Comparison of ENCODE assay signal across 17 cellular contexts in genomic region chr6:9456241-9456658, GRCh38.
DNase-seq lines count a peak whose midpoint lies in the region; FAIRE-seq and TF ChIP-seq lines count a peak whose summit lies in the region.
"Had no signal": no experiment of that assay in that cellular context is flagged by ENCODE, and none has a peak within 500 bp of the region (broad histone marks: within the 10 kb centered on the region; RNA-seq: fewer than 3 reads in every experiment).

No MANE protein-coding gene starts in this region.

- H3K4me1 ChIP-seq in H1 (replicated peaks in 1 of 4; ENCODE audit: control insufficient read depth in 3 of 4, insufficient read depth in 4 of 4, low read length in 3 of 4) (peaks cover 3 to 14% (median 12%) of the 10 kb centered on the region in 4 experiments; a peak in 5 of 7 replicates), neuron (ENCODE audit: insufficient read depth, low read length) (peaks cover 22% of the 10 kb centered on the region), uterus (no peaks in the 10 kb centered on the region)
- H3K4me1 ChIP-seq: ascending aorta, psoas muscle had no signal

- no peak overlapping the region for H3K56ac ChIP-seq in H1 (replicated peaks; ENCODE audit: insufficient read length, low read depth, low read length)

- POLR2A ChIA-PET in H1 (lab: Charles Lee; ENCODE audit: partially characterized antibody) = no interaction called here

- no peak overlapping the region for H2BK120ac ChIP-seq in H1 (replicated peaks; ENCODE audit: low read depth, low read length)

- H2AK5ac ChIP-seq in H1 (ENCODE audit: low read depth, low read length) = no peak overlapping the region

- TF ChIP-seq RAD21 in H1 (IDR thresholded peaks at IDR 0.05 in 1 of 2, conservative IDR thresholded peaks at IDR 0.05 in 1 of 2; ENCODE audit: low read depth in 2 of 2, low read length in 2 of 2) = no peak

- 32% methylated on average over 4 of the region's 4 CpGs; no CpG with 5 or more reads in 1 of the 2 experiments for WGBS in H1 (ENCODE audit: extremely low coverage in 1 of 2, insufficient coverage in 1 of 2, insufficient read length in 1 of 2, insufficient replicate concordance in 2 of 2, low coverage in 1 of 2, low lambda C conversion rate in 2 of 2, missing lambda C conversion rate in 1 of 2), 2 experiments

- H3K9me3 ChIP-seq in H1 (ENCODE audit: insufficient read depth in 2 of 2, low read depth in 1 of 2, low read length in 1 of 2) = peaks cover 0 to under 1% of the 10 kb centered on the region in 2 experiments; a peak in 1 of 4 replicates
- peaks cover 2% of the 10 kb centered on the region for H3K9me3 ChIP-seq in neuron (ENCODE audit: low read length)
- H3K9me3 ChIP-seq in uterus = no peaks in the 10 kb centered on the region
- H3K9me3 ChIP-seq: ascending aorta, psoas muscle had no signal

- TF ChIP-seq CTCF in H1 (IDR thresholded peaks at IDR 0.05; ENCODE audit: control extremely low read depth in 1 of 3, insufficient read depth in 1 of 3, low read depth in 1 of 3, low read length in 3 of 3) (no peak), uterus (IDR thresholded peaks at IDR 0.05) (no peak)

- no peak overlapping the region for H3K4ac ChIP-seq in H1 (replicated peaks; ENCODE audit: insufficient read length, low read depth, low read length)

- H4K8ac ChIP-seq in H1 (ENCODE audit: extremely low read depth, insufficient read depth, low read length) = no peak overlapping the region

- no peaks in the 10 kb centered on the region for H3K23me2 ChIP-seq in H1 (ENCODE audit: low read depth, low read length)

- no peak overlapping the region for H3K9ac ChIP-seq in H1 (replicated peaks in 1 of 4; ENCODE audit: extremely low read depth in 1 of 4, low read depth in 3 of 4, low read length in 3 of 4)

- H2BK15ac ChIP-seq in H1 (ENCODE audit: low read length) = no peak overlapping the region

- H3K79me1 ChIP-seq in H1 (ENCODE audit: low read depth, low read length) = no peaks in the 10 kb centered on the region

- no peak for TF ChIP-seq EP300 in H1 (IDR thresholded peaks at IDR 0.05; ENCODE audit: borderline replicate concordance in 1 of 2, low read depth in 2 of 2, low read length in 2 of 2)

- 0 out of 2 replicates have a peak overlapping the region, but pooled peaks have one; percentile 34 for H3K18ac ChIP-seq in H1 (ENCODE audit: extremely low read depth, low read length)

- peak; percentile 90 for FAIRE-seq in H1 (lab: Jason Lieb, UNC)
- no peak for FAIRE-seq in urothelium cell line (lab: Jason Lieb, UNC)
- FAIRE-seq: colon, G401.6 had no signal

- H2AFZ ChIP-seq in H1 (ENCODE audit: low read length) (peak overlapping the region; percentile 92), neuron (ENCODE audit: low read depth, low read length) (peak overlapping the region; percentile 35)

- 0 out of 2 replicates have a peak overlapping the region, but pooled peaks have one; percentile 8 for H2BK20ac ChIP-seq in H1 (ENCODE audit: low read length)

- CTCF ChIA-PET in H1 (lab: Charles Lee; ENCODE audit: partially characterized antibody) = interaction anchor here (1.0 kb wide), 1 partner anchor 205 kb away, joined by 4 read pairs; no protein-coding TSS in a partner anchor

- no peak overlapping the region for H4K5ac ChIP-seq in H1 (ENCODE audit: insufficient read length, low read depth, low read length)

- H3K27me3 ChIP-seq in H1 (replicated peaks in 1 of 4; ENCODE audit: control insufficient read depth in 3 of 4, extremely low read depth in 1 of 4, insufficient read depth in 3 of 4, low read length in 3 of 4) = no peaks in the 10 kb centered on the region
- H3K27me3 ChIP-seq in neuron (ENCODE audit: insufficient read depth, low read length) = peaks cover 18% of the 10 kb centered on the region
- H3K27me3 ChIP-seq in uterus = no peaks in the 10 kb centered on the region
- H3K27me3 ChIP-seq: ascending aorta had no signal

- TF ChIP-seq POLR2A in H1 (IDR thresholded peaks at IDR 0.05; ENCODE audit: control extremely low read depth in 1 of 2, low read depth in 2 of 2, low read length in 2 of 2) (no peak), uterus (IDR thresholded peaks at IDR 0.05) (no peak)

- no peak overlapping the region for H3K23ac ChIP-seq in H1 (ENCODE audit: insufficient read length)

- peak; percentile 24 to 56 (median 54) for DNase-seq in NCI-H1417 (lab: John Stamatoyannopoulos, UW)
- DNase-seq in NCI-H1417 treated with DMSO at 0.1 percent for 48 hours (lab: John Stamatoyannopoulos, UW) = no peak
- peak; percentile 99 for DNase-seq in NCI-H69 (lab: John Stamatoyannopoulos, UW)
- peak; percentile 9 to 47 for DNase-seq in H1 (ENCODE audit: low read depth in 1 of 2, low spot score in 2 of 2)
- no peak for DNase-seq in urothelium cell line (ENCODE audit: low spot score)
- no peak for DNase-seq in uterus
- no peak for DNase-seq in AG08396 (ENCODE audit: low spot score)
- DNase-seq: CD8-positive, alpha-beta T cell; left ventricle myocardium superior; NCI-H2171 treated with DMSO at 0.1 percent for 48 hours; OCI-M1; psoas muscle; SW 1271 had no signal

- H4K20me1 ChIP-seq in H1 (replicated peaks in 1 of 2; ENCODE audit: control insufficient read depth in 1 of 2, insufficient read depth in 2 of 2, low read length in 2 of 2) = no peaks in the 10 kb centered on the region

- no peaks in the 10 kb centered on the region for H3K79me2 ChIP-seq in H1 (ENCODE audit: control insufficient read depth in 1 of 2, insufficient read depth in 2 of 2, low read length in 2 of 2)

- no peak overlapping the region for H3K14ac ChIP-seq in H1 (ENCODE audit: insufficient read length)

- H4K91ac ChIP-seq in H1 (replicated peaks; ENCODE audit: insufficient read length, low read length) = no peak overlapping the region

- H3K4me2 ChIP-seq in H1 (ENCODE audit: insufficient read depth in 1 of 2, low read depth in 2 of 2, low read length in 2 of 2) = peak overlapping the region; percentile 38 to 41; a peak in 3 of 4 replicates

- intact Hi-C loops in uterus (cut with DNase I; ENCODE audit: low total_unique reads) = no loop called here

- peak overlapping the region; percentile 14; the same call in 1 of the 2 replicates for H3K27ac ChIP-seq in H1 (ENCODE audit: low read depth, low read length)
- no peak overlapping the region for H3K27ac ChIP-seq in uterus
- H3K27ac ChIP-seq: ascending aorta, psoas muscle had no signal

- H2BK12ac ChIP-seq in H1 (ENCODE audit: low read depth, low read length) = no peak overlapping the region

- H3K4me3 ChIP-seq in H1 (ENCODE audit: extremely low read depth in 1 of 4, insufficient read depth in 2 of 4, low read depth in 3 of 4, low read length in 4 of 4) = peak overlapping the region in 1 of 4 experiments; percentile 7; a peak in 1 of 8 replicates
- no peak overlapping the region for H3K4me3 ChIP-seq in neuron (ENCODE audit: low read length)
- no peak overlapping the region for H3K4me3 ChIP-seq in uterus
- H3K4me3 ChIP-seq: ascending aorta, psoas muscle had no signal

- peak overlapping the region; percentile 54; the same call in 1 of the 2 replicates for H2BK5ac ChIP-seq in H1 (ENCODE audit: low read depth, low read length)

- H3K36me3 ChIP-seq in H1 (ENCODE audit: control insufficient read depth in 2 of 4, insufficient read depth in 4 of 4, low read length in 3 of 4) (no peaks in the 10 kb centered on the region), neuron (ENCODE audit: insufficient read depth, low read length) (no peaks in the 10 kb centered on the region), uterus (no peaks in the 10 kb centered on the region)
- H3K36me3 ChIP-seq: ascending aorta had no signal

TF ChIP-seq in H1, 55 proteins besides CTCF, POLR2A, EP300 and RAD21:
- TF ChIP-seq ASH2L (IDR thresholded peaks at IDR 0.05; ENCODE audit: low read length) (peak; percentile 35), TAF1 (IDR thresholded peaks at IDR 0.05; ENCODE audit: low read depth, low read length) (0 out of 2 replicates have a peak, but pooled peaks have one; percentile 27), GABPA (IDR thresholded peaks at IDR 0.05; ENCODE audit: borderline replicate concordance, insufficient read depth, low read length) (no peak), HDAC2 (IDR thresholded peaks at IDR 0.05; ENCODE audit: borderline replicate concordance in 1 of 2, low read depth in 2 of 2, low read length in 2 of 2) (peak in 1 of 2 experiments; percentile 86; a peak in 1 of 4 replicates), HDAC6 (IDR thresholded peaks at IDR 0.05; ENCODE audit: low read depth, low read length) (no peak), E2F6 (IDR thresholded peaks at IDR 0.05) (peak; percentile 93), NANOG (IDR thresholded peaks at IDR 0.05; ENCODE audit: insufficient read depth, low read depth, low read length, poor library complexity, severe bottlenecking) (peak; percentile 83), MAX (IDR thresholded peaks at IDR 0.05) (peak; percentile 74; the same call in 1 of the 2 replicates), ATF2 (IDR thresholded peaks at IDR 0.05; ENCODE audit: low read length) (no peak)

Comparison
In these comparisons a context has a peak if more than half of its experiments do, and no peak if none do; other contexts are left out.
1. DNase-seq: peak in NCI-H1417 (3 of 3), NCI-H69 (single experiment) and H1 (2 of 2); none in NCI-H1417 treated with DMSO at 0.1 percent for 48 hours (single experiment), urothelium cell line (single experiment), uterus (0 of 2) and AG08396 (single experiment).